In the genomic region with DNA sequence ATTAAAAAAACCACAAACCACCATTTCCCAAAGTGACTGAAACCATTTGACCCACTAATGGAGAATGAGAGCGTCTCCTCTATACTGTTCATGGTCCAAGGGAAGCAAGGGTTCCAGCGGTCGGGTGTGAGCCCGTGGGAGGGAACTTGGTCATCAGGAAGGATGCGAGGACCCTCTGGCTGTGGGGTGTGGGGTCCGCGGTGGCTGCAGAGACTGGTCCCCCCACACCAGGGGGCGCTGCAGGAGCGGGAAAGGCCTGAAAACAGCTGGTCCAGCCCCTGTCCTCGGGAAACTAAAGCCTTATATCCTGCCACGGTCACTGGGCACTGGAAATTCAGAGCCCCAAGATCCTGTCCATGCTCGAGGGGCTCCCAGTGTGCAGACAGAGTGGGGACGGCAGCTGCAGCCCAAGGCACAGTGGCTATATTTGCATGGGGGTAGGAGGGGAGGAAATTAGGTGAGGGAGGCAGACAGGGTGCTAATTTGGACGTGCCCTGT, we compare ENCODE assay signal across 8 cellular contexts. TPM values are rescaled to one million over a fixed set of nuclear protein-coding genes. Genes with fewer than 3 reads are reported as not detected.
DNase-seq lines count a peak whose midpoint lies in the region; ATAC-seq, FAIRE-seq and TF ChIP-seq lines count a peak whose summit lies in the region.

No MANE protein-coding gene starts in this region.

- ATAC-seq in A549 (peak; percentile 71 to 89; a peak in 4 of 6 replicates), HG02970 (IDR thresholded peaks at IDR 0.05; ENCODE audit: low FRiP score, unreplicated experiment) (no peak)

- H3K4me2 ChIP-seq in A549, result peak overlapping the region; percentile 72

- no peak for FAIRE-seq in A549 (lab: Jason Lieb, UNC)
- FAIRE-seq in GM18507 (lab: Jason Lieb, UNC), result peak; percentile 62

- H3K27ac ChIP-seq in A549, result peak overlapping the region; percentile 66 to 72; a peak in 5 of 6 replicates

- DNase-seq in A549 (ENCODE audit: low read depth in 1 of 2, low spot score in 1 of 2) (peak; percentile 62 to 90), GM18507 (ENCODE audit: extremely low spot score, insufficient read length, low read depth) (peak; percentile 74), NCI-H2227 (lab: John Stamatoyannopoulos, UW; ENCODE audit: unreplicated experiment) (peak; percentile 85), cardiac fibroblast (ENCODE audit: low read depth in 2 of 2) (peak; percentile 76 to 79), kidney glomerular epithelial cell (lab: John Stamatoyannopoulos, UW) (peak; percentile 18)
- DNase-seq in activated CD4-positive, alpha-beta T cell treated with anti-CD3 and anti-CD28 coated beads for 24 hours (ENCODE audit: low read depth in 2 of 2), result peak; percentile 77 to 78
- DNase-seq in stimulated activated CD4-positive, alpha-beta T cell treated with anti-CD3 and anti-CD28 coated beads, Interleukin-1b, Interleukin-23, amount 100 ng/mL, for 48 hours, result peak; percentile 75

- TF ChIP-seq CTCF in A549 (IDR thresholded peaks at IDR 0.05) (peak; percentile 79), cardiac fibroblast (IDR thresholded peaks at IDR 0.05; ENCODE audit: low read depth, low read length) (peak; percentile 96)

- peaks cover 21% of the 10 kb centered on the region; the same call in 1 of the 3 replicates for H3K4me1 ChIP-seq in A549

- peak; percentile 95 to 97 for TF ChIP-seq RAD21 in A549 (conservative IDR thresholded peaks at IDR 0.05 in 1 of 2, IDR thresholded peaks at IDR 0.05 in 1 of 2)

- CTCF ChIA-PET in A549 (lab: Yijun Ruan, JAX), result interaction anchor here (0.6 to 9.0 kb wide), 55 partner anchors 11 to 363 kb away, joined by 3 to 168 read pairs (median 4); a partner anchor contains a TSS

- H3K9me3 ChIP-seq in A549, result no peaks in the 10 kb centered on the region

- no peak for TF ChIP-seq POLR2A in A549 (IDR thresholded peaks at IDR 0.05; ENCODE audit: low read length)

- 8% methylated on average over 9 of the region's 14 CpGs for WGBS in A549 (ENCODE audit: missing lambda C conversion rate)

- no peak overlapping the region for H3K4me3 ChIP-seq in A549
- H3K4me3 ChIP-seq in cardiac fibroblast (replicated peaks in 1 of 2; ENCODE audit: low read depth in 2 of 2, low read length in 2 of 2), result no peak overlapping the region

- POLR2A ChIA-PET in A549 (lab: Yijun Ruan, JAX), result interaction anchor here (1.0 to 1.9 kb wide), 2 partner anchors 46 to 154 kb away, joined by 3 to 8 read pairs; no protein-coding TSS in a partner anchor

- no peak for TF ChIP-seq EP300 in A549 (IDR thresholded peaks at IDR 0.05)

TF ChIP-seq in A549, 52 proteins besides CTCF, POLR2A, EP300 and RAD21:
- peak; percentile 95 for TF ChIP-seq SMC3 (IDR thresholded peaks at IDR 0.05)
- peak; percentile 77 for TF ChIP-seq KDM5A (IDR thresholded peaks at IDR 0.05)
- no peak for TF ChIP-seq CHD2 (IDR thresholded peaks at IDR 0.05; ENCODE audit: low read length, partially characterized antibody)

RNA-seq across cellular contexts. Expression of a gene that starts 4.3 kb away (rescaled TPM):
- 11.7 and 13.2 TPM in 2 replicates for polyA plus RNA-seq in A549 (2011; rRNA removed)
- polyA plus RNA-seq in A549 (2012; cell fraction: cytosol; rRNA removed), result 18.8 and 26.6 TPM in 2 replicates
- polyA plus RNA-seq in A549 (2012; cell fraction: nucleus; rRNA removed), result 15.6 and 21.2 TPM in 2 replicates
- 11.4 to 13.9 TPM (median 12.6 TPM) in 3 replicates for polyA plus RNA-seq in A549 (2017; fragmentation: RNase III; extraction: RNeasy Plus Mini Kit Qiagen cat#74134 plus additional on column Dnase treatment)
- 4.0 and 4.8 TPM in 2 replicates for polyA minus RNA-seq in A549 (2011; rRNA and poly(A)+ RNA removed)

RNA-seq across cellular contexts. Expression of a gene that starts 10.6 kb away (rescaled TPM):
- polyA plus RNA-seq in A549 (2011; rRNA removed) (42.8 and 78.2 TPM in 2 replicates), A549 (2017; fragmentation: RNase III; extraction: RNeasy Plus Mini Kit Qiagen cat#74134 plus additional on column Dnase treatment) (41.3 to 46.7 TPM (median 46.1 TPM) in 3 replicates)
- 20.7 and 30.2 TPM in 2 replicates for polyA plus RNA-seq in A549 (2012; cell fraction: cytosol; rRNA removed)
- 8.3 and 12.5 TPM in 2 replicates for polyA plus RNA-seq in A549 (2012; cell fraction: nucleus; rRNA removed)
- polyA minus RNA-seq in A549 (2011; rRNA and poly(A)+ RNA removed), result 10.5 and 13.6 TPM in 2 replicates

RNA-seq across cellular contexts. Expression of a gene that starts 26.6 kb away (rescaled TPM):
- 171 and 291 TPM in 2 replicates for polyA plus RNA-seq in A549 (2011; rRNA removed)
- 46.4 and 54.2 TPM in 2 replicates for polyA plus RNA-seq in A549 (2012; cell fraction: cytosol; rRNA removed)
- polyA plus RNA-seq in A549 (2012; cell fraction: nucleus; rRNA removed), result 11.5 and 12.5 TPM in 2 replicates
- polyA plus RNA-seq in A549 (2017; fragmentation: RNase III; extraction: RNeasy Plus Mini Kit Qiagen cat#74134 plus additional on column Dnase treatment), result 11.4 to 20.9 TPM (median 16.0 TPM) in 3 replicates
- 20.1 and 28.1 TPM in 2 replicates for polyA minus RNA-seq in A549 (2011; rRNA and poly(A)+ RNA removed)

Comparison
In these comparisons a context has a peak if more than half of its experiments do, and no peak if none do; other contexts are left out.
1. DNase-seq: peak in every context shown above with its lines; median percentile 85 in NCI-H2227; 78 in activated CD4-positive, alpha-beta T cell treated with anti-CD3 and anti-CD28 coated beads for 24 hours; 78 in cardiac fibroblast; 76 in A549; 75 in stimulated activated CD4-positive, alpha-beta T cell treated with anti-CD3 and anti-CD28 coated beads, Interleukin-1b, Interleukin-23, amount 100 ng/mL, for 48 hours; 74 in GM18507; 18 in kidney glomerular epithelial cell.